1 cellular context compared by ENCODE assay signal in the genomic region with DNA sequence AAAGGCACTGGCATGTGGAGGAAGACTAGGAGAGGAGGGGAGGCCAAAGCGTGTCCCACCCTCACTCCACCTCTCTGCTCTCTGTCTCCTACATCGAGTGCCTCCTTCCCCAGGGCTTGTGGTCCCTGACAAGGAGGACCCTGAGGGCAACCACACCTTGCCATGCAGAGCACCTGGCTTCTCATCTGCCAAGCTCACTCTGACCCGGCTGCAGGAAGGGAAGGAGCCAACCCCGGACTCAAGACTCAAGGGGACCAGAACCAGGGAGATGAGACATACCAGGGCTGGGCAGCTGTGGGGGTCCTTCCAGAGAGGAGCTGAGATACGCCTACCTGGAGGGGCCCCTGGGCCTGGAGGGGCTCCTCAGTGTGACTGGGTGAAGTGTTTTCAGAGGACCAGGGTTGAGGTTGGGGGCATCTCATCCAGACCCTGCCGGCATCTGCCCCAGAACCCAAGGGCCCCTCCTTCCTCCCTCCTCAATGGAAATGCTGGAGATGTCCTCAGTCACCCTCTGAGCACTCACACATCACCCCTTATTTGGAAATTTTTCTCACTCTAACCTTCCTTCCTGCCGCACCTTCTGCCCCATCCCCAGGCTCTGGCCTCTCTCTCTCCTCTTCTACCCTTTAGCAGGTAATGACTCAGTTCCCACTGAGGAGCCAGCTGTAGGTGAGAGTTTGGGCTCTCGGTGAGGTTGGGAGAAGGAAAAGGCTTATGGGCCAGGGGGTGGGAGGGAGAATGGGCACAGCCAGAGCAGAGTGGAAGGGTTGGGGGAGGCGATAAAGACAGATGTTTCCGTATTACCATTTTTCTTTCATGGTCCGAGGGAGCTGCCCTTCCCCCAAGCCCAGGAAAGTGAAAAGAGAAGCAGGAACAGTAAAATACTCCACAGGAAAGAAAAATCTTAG.
TF ChIP-seq lines count a peak whose summit lies in the region.

No MANE protein-coding gene starts in this region.

TF ChIP-seq in K562, 482 proteins besides CTCF, POLR2A, EP300 and RAD21:
- TF ChIP-seq SP1 (CRISPR knock-in tag; IDR thresholded peaks at IDR 0.05) (0 out of 2 replicates have a peak, but pooled peaks have one; percentile 31), SPI1 (IDR thresholded peaks at IDR 0.05; ENCODE audit: borderline replicate concordance, low read depth, low read length) (no peak), RBFOX2 (IDR thresholded peaks at IDR 0.05; ENCODE audit: low read depth, low read length) (0 out of 2 replicates have a peak, but pooled peaks have one; percentile 18), YBX1 (IDR thresholded peaks at IDR 0.05) (no peak), HINFP (tag; conservative IDR thresholded peaks at IDR 0.05; ENCODE audit: low read depth) (no peak), KAT7 (CRISPR knock-in tag; IDR thresholded peaks at IDR 0.05; ENCODE audit: borderline replicate concordance) (no peak), SUPT5H (IDR thresholded peaks at IDR 0.05) (0 out of 2 replicates have a peak, but pooled peaks have one; percentile 13)
